12 cellular contexts compared by ENCODE assay signal in genomic region chr17:10843806-10844205, GRCh38. TPM values are rescaled to one million over a fixed set of nuclear protein-coding genes. Genes with fewer than 3 reads are reported as not detected.
DNase-seq lines count a peak whose midpoint lies in the region; ATAC-seq and TF ChIP-seq lines count a peak whose summit lies in the region.
"Had no signal": no experiment of that assay in that cellular context is flagged by ENCODE, and none has a peak within 500 bp of the region (broad histone marks: within the 10 kb centered on the region; RNA-seq: fewer than 3 reads in every experiment).

No MANE protein-coding gene starts in this region.

- H3K36me3 ChIP-seq in mucosa of stomach (ENCODE audit: control insufficient read depth, insufficient read depth, low read length) (no peaks in the 10 kb centered on the region), WERI-Rb-1 (no peaks in the 10 kb centered on the region), MG63 (no peaks in the 10 kb centered on the region)

- TF ChIP-seq CTCF in chondrocyte (IDR thresholded peaks at IDR 0.05) (no peak), WERI-Rb-1 (IDR thresholded peaks at IDR 0.05; ENCODE audit: low read depth, low read length) (no peak)

- H3K4me3 Mint-ChIP-seq in chondrocyte (ENCODE audit: unreplicated experiment): peak overlapping the region; percentile 31

- peaks cover 7% of the 10 kb centered on the region for H3K4me1 Mint-ChIP-seq in chondrocyte (ENCODE audit: low read depth)

- H3K36me3 Mint-ChIP-seq in chondrocyte (ENCODE audit: low read depth): peaks cover 2% of the 10 kb centered on the region

- H3K4me1 ChIP-seq in mucosa of stomach (ENCODE audit: control insufficient read depth, insufficient read depth, low read length): peaks cover 28% of the 10 kb centered on the region

- H3K9ac ChIP-seq in mucosa of stomach (ENCODE audit: low read length): peak overlapping the region; percentile 88

- H3K27me3 Mint-ChIP-seq in chondrocyte (ENCODE audit: low read depth): peaks cover 31% of the 10 kb centered on the region

- no peak for ATAC-seq in HG03571 (IDR thresholded peaks at IDR 0.05; ENCODE audit: unreplicated experiment)

- peaks cover 5% of the 10 kb centered on the region for H3K27me3 ChIP-seq in mucosa of stomach (ENCODE audit: control insufficient read depth, insufficient read depth, low read length)
- no peaks in the 10 kb centered on the region for H3K27me3 ChIP-seq in WERI-Rb-1 (ENCODE audit: insufficient read depth, low read depth, severe bottlenecking)
- H3K27me3 ChIP-seq in MG63: peaks cover 1% of the 10 kb centered on the region; the same call in 1 of the 2 replicates

- peaks cover 5% of the 10 kb centered on the region for H3K9me3 Mint-ChIP-seq in chondrocyte (ENCODE audit: low read depth)

- peak; percentile 63 for DNase-seq in COLO829 (ENCODE audit: low spot score)
- peak; percentile 50 for DNase-seq in HT-29 (ENCODE audit: low spot score)
- DNase-seq in chondrocyte (ENCODE audit: low spot score): no peak
- DNase-seq in WERI-Rb-1: no peak
- no peak for DNase-seq in DMS53 treated with DMSO at 0.1 percent for 48 hours (lab: John Stamatoyannopoulos, UW; ENCODE audit: unreplicated experiment)
- DNase-seq in MG63: no peak
- DNase-seq: activated naive CD4-positive, alpha-beta T cell; NCI-H2107; PC-3 had no signal

- no peaks in the 10 kb centered on the region for H3K9me3 ChIP-seq in mucosa of stomach (ENCODE audit: control insufficient read depth, low read length)
- no peaks in the 10 kb centered on the region for H3K9me3 ChIP-seq in WERI-Rb-1 (ENCODE audit: severe bottlenecking)
- H3K9me3 ChIP-seq in MG63: no peaks in the 10 kb centered on the region

- no peak overlapping the region for H3K27ac ChIP-seq in WERI-Rb-1

- H3K27ac Mint-ChIP-seq in chondrocyte (ENCODE audit: unreplicated experiment): no peak overlapping the region

- peak overlapping the region; percentile 85 for H3K4me3 ChIP-seq in mucosa of stomach (ENCODE audit: low read length)
- no peak overlapping the region for H3K4me3 ChIP-seq in WERI-Rb-1 (ENCODE audit: low read depth, low read length)
- H3K4me3 ChIP-seq in MG63: no peak overlapping the region

RNA-seq across cellular contexts. Expression of gene PIRT, which starts 5.9 kb away (rescaled TPM):
- total RNA-seq in HT-29 (2014; rRNA removed; shearing (Covaris generic)): not detected in 2 replicates
- total RNA-seq in chondrocyte: not detected in 3 replicates
- not detected in 2 replicates for total RNA-seq in MG63 (2014; rRNA removed; shearing (Covaris generic); ENCODE audit: low replicate concordance)
- total RNA-seq: PC-3, subcutaneous adipose tissue had no signal

RNA-seq across cellular contexts. Expression of gene TMEM238L, which starts 39.9 kb away (rescaled TPM):
- total RNA-seq in HT-29 (2014; rRNA removed; shearing (Covaris generic)): 4.7 and 4.8 TPM in 2 replicates
- not detected in 3 replicates for total RNA-seq in chondrocyte
- not detected in 2 replicates for total RNA-seq in MG63 (2014; rRNA removed; shearing (Covaris generic); ENCODE audit: low replicate concordance)
- total RNA-seq: PC-3, subcutaneous adipose tissue had no signal

Comparison
In these comparisons a context has a peak if more than half of its experiments do, and no peak if none do; other contexts are left out.
1. DNase-seq: peak in COLO829 (single experiment) and HT-29 (single experiment); none in chondrocyte (single experiment), WERI-Rb-1 (single experiment), DMS53 treated with DMSO at 0.1 percent for 48 hours (single experiment) and MG63 (single experiment).